Comparison of ENCODE assay signal across 10 cellular contexts in the genomic region with DNA sequence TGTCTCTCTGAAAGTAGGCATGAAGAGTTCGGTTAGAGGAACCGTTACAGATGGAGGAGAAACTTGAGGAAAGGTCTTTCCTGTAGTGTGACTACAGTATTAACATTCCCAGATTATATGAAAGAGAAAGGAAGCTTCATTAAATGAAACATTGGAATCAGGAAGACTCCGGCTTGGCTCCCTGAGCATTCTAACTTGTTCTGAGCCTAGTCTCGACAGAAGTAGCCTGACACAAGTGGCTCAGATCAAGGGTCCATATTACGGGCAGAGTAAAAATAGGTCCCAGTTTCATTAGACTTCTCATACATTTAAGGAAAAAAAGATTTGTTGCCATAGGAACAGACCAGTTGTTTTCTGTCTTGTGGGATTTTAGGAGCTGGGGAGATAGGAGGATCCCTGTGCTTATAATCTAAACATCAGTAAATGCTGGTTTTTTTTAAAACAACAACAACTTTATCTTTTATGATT. TPM values are rescaled to one million over a fixed set of nuclear protein-coding genes. Genes with fewer than 3 reads are reported as not detected.
DNase-seq lines count a peak whose midpoint lies in the region; ATAC-seq, FAIRE-seq and TF ChIP-seq lines count a peak whose summit lies in the region.
"Had no signal": no experiment of that assay in that cellular context is flagged by ENCODE, and none has a peak within 500 bp of the region (broad histone marks: within the 10 kb centered on the region; RNA-seq: fewer than 3 reads in every experiment).

No MANE protein-coding gene starts in this region.

- 42 to 52% methylated on average over 5 of the region's 5 CpGs for WGBS in heart right ventricle, 2 donors

- H3K9me3 Mint-ChIP-seq in brain: no peaks in the 10 kb centered on the region
- peaks cover 0 to 3% (median 0%) of the 10 kb centered on the region in 7 donors for H3K9me3 Mint-ChIP-seq in naive B cell

- H3K4me1 Mint-ChIP-seq in brain (peaks cover 54% of the 10 kb centered on the region), naive B cell (peaks cover 63 to 93% (median 80%) of the 10 kb centered on the region in 3 donors)

- peak in 3 of 8 donors; percentile 8 to 15 (median 9) for ATAC-seq in heart right ventricle
- ATAC-seq in left ventricle myocardium superior: no peak
- ATAC-seq in naive B cell (ENCODE audit: low read depth in 2 of 2): no peak
- ATAC-seq in upper lobe of right lung: no peak
- ATAC-seq in GM19455 (IDR thresholded peaks at IDR 0.05; ENCODE audit: unreplicated experiment): no peak

- no peak for DNase-seq in heart right ventricle
- no peak for DNase-seq in left ventricle myocardium superior
- DNase-seq in naive B cell: no peak
- DNase-seq in upper lobe of right lung: no peak
- no peak for DNase-seq in GM10248 (ENCODE audit: extremely low spot score)
- DNase-seq in D721Med (ENCODE audit: insufficient read length, low spot score): no peak
- DNase-seq: activated CD4-positive, alpha-beta T cell treated with anti-CD3 and anti-CD28 coated beads, Interleukin-2, amount 50 U/mL, for 48 hours; occipital lobe had no signal

- H3K36me3 ChIP-seq in heart right ventricle: peaks cover 0 to 19% (median 0%) of the 10 kb centered on the region in 9 donors
- no peaks in the 10 kb centered on the region for H3K36me3 ChIP-seq in upper lobe of right lung

- H3K4me1 ChIP-seq in heart right ventricle: peaks cover 9 to 97% (median 27%) of the 10 kb centered on the region in 9 donors
- peaks cover 75% of the 10 kb centered on the region for H3K4me1 ChIP-seq in upper lobe of right lung

- peak overlapping the region in 4 of 5 experiments; percentile 0 to 77 (median 58) for H3K27ac Mint-ChIP-seq in brain
- peak overlapping the region; percentile 97 to 100 (median 99) for H3K27ac Mint-ChIP-seq in naive B cell

- H3K9me3 ChIP-seq in heart right ventricle (no peaks in the 10 kb centered on the region), upper lobe of right lung (no peaks in the 10 kb centered on the region)

- H3K27me3 ChIP-seq in heart right ventricle (no peaks in the 10 kb centered on the region), upper lobe of right lung (no peaks in the 10 kb centered on the region)

- no peak for FAIRE-seq in D721Med (lab: Jason Lieb, UNC)

- intact Hi-C loops in heart right ventricle (cut with DNase I) (no loop called here), left ventricle myocardium superior (cut with micrococcal nuclease) (no loop called here), upper lobe of right lung (cut with DNase I) (no loop called here)

- H3K4me3 Mint-ChIP-seq in brain (peak overlapping the region in 2 of 5 experiments; percentile 7 to 26), naive B cell (peak overlapping the region; percentile 74 to 91 (median 84))

- H3K27me3 Mint-ChIP-seq in brain (no peaks in the 10 kb centered on the region), naive B cell (no peaks in the 10 kb centered on the region)

- H3K27ac ChIP-seq in heart right ventricle: peak overlapping the region; percentile 29 to 99 (median 62)
- H3K27ac ChIP-seq in upper lobe of right lung: peak overlapping the region; percentile 83

- H3K4me3 ChIP-seq in heart right ventricle: peak overlapping the region in 3 of 10 donors; percentile 9 to 25 (median 11)
- peak overlapping the region; percentile 2 for H3K4me3 ChIP-seq in upper lobe of right lung

- TF ChIP-seq CTCF in heart right ventricle (IDR thresholded peaks at IDR 0.05) (no peak), brain (conservative IDR thresholded peaks at IDR 0.05) (no peak), upper lobe of right lung (IDR thresholded peaks at IDR 0.05) (no peak), GM10248 (IDR thresholded peaks at IDR 0.05; ENCODE audit: control extremely low read depth, extremely low read depth, low read depth, missing control alignments) (no peak), D721Med (IDR thresholded peaks at IDR 0.05; ENCODE audit: insufficient read depth, missing control alignments) (no peak)

- peaks cover 25% of the 10 kb centered on the region for H3K36me3 Mint-ChIP-seq in brain
- peaks cover 28 to 32% of the 10 kb centered on the region in 2 donors for H3K36me3 Mint-ChIP-seq in naive B cell

- POLR2A ChIA-PET in GM10248 (lab: Yijun Ruan, JAX): interaction anchor here (0.7 to 2.1 kb wide), 3 partner anchors 12 to 368 kb away, joined by 3 to 14 read pairs (median 4); partner anchors contain the start of gene SMAP2

- CTCF ChIA-PET in GM10248 (lab: Yijun Ruan, JAX): interaction anchor here (0.8 to 10.3 kb wide), 13 partner anchors 13 to 242 kb away, joined by 3 to 62 read pairs (median 7); partner anchors contain the start of gene SMAP2

RNA-seq across cellular contexts. Expression of gene SMAP2, which starts 12.8 kb away (rescaled TPM):
- total RNA-seq in heart right ventricle (10 to 100 TPM in 9 of 10 donors, 1 to 10 TPM in 1; 9.4 to 29.8 (median 12.2) TPM), left ventricle myocardium superior (15.1 TPM), upper lobe of right lung (55.3 TPM)
- polyA plus RNA-seq in heart right ventricle (10 to 100 TPM; 12.2 to 16.5 TPM), brain (ENCODE audit: insufficient read depth, low read depth, low replicate concordance) (74.2 TPM), naive B cell (ENCODE audit: low read depth in 6 of 6) (100 to 1,000 TPM; 480 to 946 (median 649) TPM)
